In genomic region chr6:43860285-43860684, GRCh38 we compare ENCODE assay signal across 1 cellular context.
TF ChIP-seq lines count a peak whose summit lies in the region.

No MANE protein-coding gene starts in this region.

TF ChIP-seq in HEK293, 187 proteins besides CTCF, POLR2A, EP300 and RAD21 (continued from another document):
- TF ChIP-seq, protein P1, sequence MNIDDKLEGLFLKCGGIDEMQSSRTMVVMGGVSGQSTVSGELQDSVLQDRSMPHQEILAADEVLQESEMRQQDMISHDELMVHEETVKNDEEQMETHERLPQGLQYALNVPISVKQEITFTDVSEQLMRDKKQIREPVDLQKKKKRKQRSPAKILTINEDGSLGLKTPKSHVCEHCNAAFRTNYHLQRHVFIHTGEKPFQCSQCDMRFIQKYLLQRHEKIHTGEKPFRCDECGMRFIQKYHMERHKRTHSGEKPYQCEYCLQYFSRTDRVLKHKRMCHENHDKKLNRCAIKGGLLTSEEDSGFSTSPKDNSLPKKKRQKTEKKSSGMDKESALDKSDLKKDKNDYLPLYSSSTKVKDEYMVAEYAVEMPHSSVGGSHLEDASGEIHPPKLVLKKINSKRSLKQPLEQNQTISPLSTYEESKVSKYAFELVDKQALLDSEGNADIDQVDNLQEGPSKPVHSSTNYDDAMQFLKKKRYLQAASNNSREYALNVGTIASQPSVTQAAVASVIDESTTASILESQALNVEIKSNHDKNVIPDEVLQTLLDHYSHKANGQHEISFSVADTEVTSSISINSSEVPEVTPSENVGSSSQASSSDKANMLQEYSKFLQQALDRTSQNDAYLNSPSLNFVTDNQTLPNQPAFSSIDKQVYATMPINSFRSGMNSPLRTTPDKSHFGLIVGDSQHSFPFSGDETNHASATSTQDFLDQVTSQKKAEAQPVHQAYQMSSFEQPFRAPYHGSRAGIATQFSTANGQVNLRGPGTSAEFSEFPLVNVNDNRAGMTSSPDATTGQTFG (tag by site-specific recombination; IDR thresholded peaks at IDR 0.05; ENCODE audit: borderline replicate concordance), result no peak
- TF ChIP-seq, protein P2, sequence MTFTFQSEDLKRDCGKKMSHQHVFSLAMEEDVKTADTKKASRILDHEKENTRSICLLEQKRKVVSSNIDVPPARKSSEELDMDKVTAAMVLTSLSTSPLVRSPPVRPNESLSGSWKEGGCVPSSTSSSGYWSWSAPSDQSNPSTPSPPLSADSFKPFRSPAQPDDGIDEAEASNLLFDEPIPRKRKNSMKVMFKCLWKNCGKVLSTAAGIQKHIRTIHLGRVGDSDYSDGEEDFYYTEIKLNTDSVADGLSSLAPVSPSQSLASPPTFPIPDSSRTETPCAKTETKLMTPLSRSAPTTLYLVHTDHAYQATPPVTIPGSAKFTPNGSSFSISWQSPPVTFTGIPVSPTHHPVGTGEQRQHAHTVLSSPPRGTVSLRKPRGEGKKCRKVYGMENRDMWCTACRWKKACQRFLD (tag by site-specific recombination; IDR thresholded peaks at IDR 0.05), result no peak
- TF ChIP-seq WT1 (tag by site-specific recombination; IDR thresholded peaks at IDR 0.05), result no peak
- TF ChIP-seq ZNF335 (tag by site-specific recombination; conservative IDR thresholded peaks at IDR 0.05), result no peak
TF ChIP-seq in HEK293: peak in this region for 5.
